10 cellular contexts compared by ENCODE assay signal in genomic region chr6:82712826-82713225, GRCh38.
DNase-seq lines count a peak whose midpoint lies in the region; ATAC-seq and TF ChIP-seq lines count a peak whose summit lies in the region.
"Had no signal": no experiment of that assay in that cellular context is flagged by ENCODE, and none has a peak within 500 bp of the region (broad histone marks: within the 10 kb centered on the region; RNA-seq: fewer than 3 reads in every experiment).

No MANE protein-coding gene starts in this region.

- no peak overlapping the region for H3K18ac ChIP-seq in mesenchymal stem cell (ENCODE audit: low read depth in 1 of 2, low read length in 2 of 2)

- no peak overlapping the region for H3K14ac ChIP-seq in mesenchymal stem cell (ENCODE audit: low read length in 2 of 2)

- H2BK120ac ChIP-seq in mesenchymal stem cell (ENCODE audit: low read depth, low read length), result no peak overlapping the region

- POLR2A ChIA-PET in GM10248 (lab: Yijun Ruan, JAX), result no interaction called here

- peak; percentile 24 for DNase-seq in GM10248 (ENCODE audit: extremely low spot score)
- DNase-seq in SK-MEL-5 (ENCODE audit: low read depth, low spot score), result peak; percentile 8
- DNase-seq in iris pigment epithelial cell (ENCODE audit: low read depth), result peak; percentile 4
- DNase-seq in mesenchymal stem cell, result no peak
- no peak for DNase-seq in stimulated activated CD4-positive, alpha-beta T cell treated with anti-CD3 and anti-CD28 coated beads, Interleukin-4, amount 100 ng/mL, for 4 hours
- DNase-seq: activated CD4-positive, alpha-beta T cell treated with anti-CD3 and anti-CD28 coated beads for 36 hours; effector CD4-positive, alpha-beta T cell had no signal

- no peak overlapping the region for H2AFZ ChIP-seq in mesenchymal stem cell (ENCODE audit: low read depth, low read length)

- no peak overlapping the region for H3K4ac ChIP-seq in mesenchymal stem cell (ENCODE audit: low read depth in 1 of 2, low read length in 2 of 2)

- no peak overlapping the region for H3K23ac ChIP-seq in mesenchymal stem cell (ENCODE audit: low read length in 2 of 2)

- in situ Hi-C loops in SK-MEL-5 (cut with HindIII; ENCODE audit: low pct_unique_long_range_greater_than_20kb, low sequenced_read_pairs), result no loop called here

- no peak overlapping the region for H2BK12ac ChIP-seq in mesenchymal stem cell (ENCODE audit: low read length in 2 of 2)

- no peak overlapping the region for H3K27ac ChIP-seq in mesenchymal stem cell (ENCODE audit: low read length, poor library complexity, severe bottlenecking)

- no peaks in the 10 kb centered on the region for H3K27me3 ChIP-seq in mesenchymal stem cell (ENCODE audit: control insufficient read depth in 1 of 2, insufficient read depth in 1 of 2, low read length in 2 of 2)

- H3K4me3 ChIP-seq in mesenchymal stem cell (ENCODE audit: insufficient read depth in 1 of 2, low read depth in 1 of 2, low read length in 2 of 2), result no peak overlapping the region

- H3K79me1 ChIP-seq in mesenchymal stem cell (replicated peaks; ENCODE audit: low read length, poor library complexity, severe bottlenecking), result no peaks in the 10 kb centered on the region

- peak; percentile 25 for TF ChIP-seq CTCF in GM10248 (IDR thresholded peaks at IDR 0.05; ENCODE audit: control extremely low read depth, extremely low read depth, low read depth, missing control alignments)

- H3K9me3 ChIP-seq in mesenchymal stem cell (ENCODE audit: control insufficient read depth, low read length), result peaks cover 2% of the 10 kb centered on the region

- no CpG with 5 or more reads among the region's 1 CpG for WGBS in mesenchymal stem cell

- no peaks in the 10 kb centered on the region for H3K4me1 ChIP-seq in mesenchymal stem cell (ENCODE audit: control insufficient read depth, insufficient read depth, low read depth, low read length)

- no peak overlapping the region for H2AK5ac ChIP-seq in mesenchymal stem cell (ENCODE audit: low read length, severe bottlenecking)

- CTCF ChIA-PET in GM10248 (lab: Yijun Ruan, JAX), result interaction anchor here (0.9 to 3.4 kb wide), 13 partner anchors 9 to 569 kb away, joined by 3 to 37 read pairs (median 3); no protein-coding TSS in a partner anchor

- H4K91ac ChIP-seq in mesenchymal stem cell (ENCODE audit: low read length), result no peak overlapping the region

- H3K4me2 ChIP-seq in mesenchymal stem cell (ENCODE audit: low read length, poor library complexity, severe bottlenecking), result no peak overlapping the region

- ATAC-seq in HG02798 (IDR thresholded peaks at IDR 0.05; ENCODE audit: poor library complexity, unreplicated experiment), result peak; percentile 45
- no peak for ATAC-seq in GM18520 (IDR thresholded peaks at IDR 0.05; ENCODE audit: unreplicated experiment)
- no peak for ATAC-seq in GM19395 (IDR thresholded peaks at IDR 0.05; ENCODE audit: unreplicated experiment)
- ATAC-seq: activated CD4-positive, alpha-beta T cell treated with anti-CD3 and anti-CD28 coated beads for 36 hours had no signal

- H3K9ac ChIP-seq in mesenchymal stem cell (ENCODE audit: low read length), result no peak overlapping the region

- H2BK15ac ChIP-seq in mesenchymal stem cell (ENCODE audit: low read depth, poor library complexity, severe bottlenecking), result no peak overlapping the region

- no peaks in the 10 kb centered on the region for H3K36me3 ChIP-seq in mesenchymal stem cell (ENCODE audit: control insufficient read depth in 1 of 2, insufficient read depth in 2 of 2, low read depth in 1 of 2, low read length in 2 of 2)

- H2BK5ac ChIP-seq in mesenchymal stem cell (ENCODE audit: low read depth, low read length, poor library complexity, severe bottlenecking), result no peak overlapping the region

- H4K8ac ChIP-seq in mesenchymal stem cell (ENCODE audit: low read length), result no peak overlapping the region

Comparison
In these comparisons a context has a peak if more than half of its experiments do, and no peak if none do; other contexts are left out.
1. DNase-seq: peak in GM10248 (single experiment), SK-MEL-5 (single experiment) and iris pigment epithelial cell (single experiment); none in mesenchymal stem cell (single experiment) and stimulated activated CD4-positive, alpha-beta T cell treated with anti-CD3 and anti-CD28 coated beads, Interleukin-4, amount 100 ng/mL, for 4 hours (0 of 2).